Comparison of ENCODE assay signal across 29 cellular contexts in the genomic region with DNA sequence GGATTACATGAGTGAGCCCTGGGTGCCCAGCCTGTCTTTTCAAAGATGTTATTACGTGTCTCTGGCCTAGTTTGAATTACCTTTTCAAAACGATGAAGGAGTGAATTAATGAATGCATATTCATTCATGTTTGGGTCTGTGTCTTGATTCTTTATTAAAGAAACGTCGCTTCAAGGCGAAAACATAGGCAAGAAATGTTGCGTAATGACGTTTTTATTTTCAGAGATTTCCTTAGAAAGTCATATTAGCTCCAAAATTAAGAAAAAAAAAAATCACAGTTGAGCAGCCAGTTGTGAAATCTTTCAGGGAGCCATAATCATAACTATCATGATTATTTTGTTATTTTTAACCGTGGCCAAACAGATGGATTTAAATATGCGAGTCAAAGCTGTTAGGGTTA.
"Had no signal": no experiment of that assay in that cellular context is flagged by ENCODE, and none has a peak within 500 bp of the region (broad histone marks: within the 10 kb centered on the region; RNA-seq: fewer than 3 reads in every experiment).

No MANE protein-coding gene starts in this region.

- H3K27me3 ChIP-seq: esophagus squamous epithelium, hepatocyte, neutrophil, stomach, thyroid gland had no signal

- H3K9me3 ChIP-seq: esophagus squamous epithelium, lower lobe of right lung, neutrophil, stomach, thyroid gland had no signal

- H2AFZ ChIP-seq: hepatocyte had no signal

- H3K4me3 ChIP-seq: esophagus squamous epithelium, hepatocyte, lower lobe of right lung, stomach, thyroid gland had no signal

- DNase-seq: activated CD4-positive, alpha-beta T cell treated with anti-CD3 and anti-CD28 coated beads for 36 hours; activated CD4-positive, CD25-positive, alpha-beta regulatory T cell; activated CD8-positive, alpha-beta memory T cell treated with anti-CD3 and anti-CD28 coated beads, Interleukin-2, amount 10 ng/mL, durations not matched to agents 7 days and 5 days; activated CD8-positive, alpha-beta T cell treated with anti-CD3 and anti-CD28 coated beads, Interleukin-2, amount 10 ng/mL, durations not matched to agents 7 days and 5 days; activated naive CD8-positive, alpha-beta T cell treated with anti-CD3 and anti-CD28 coated beads, Interleukin-2, amount 50 U/mL, for 24 hours; activated T-cell treated with anti-CD3 and anti-CD28 coated beads, Interleukin-2, amount 50 U/mL, for 48 hours; amygdala; dermis blood vessel endothelial cell; effector CD4-positive, alpha-beta T cell; esophagus squamous epithelium; foreskin melanocyte; lower lobe of right lung; mesendoderm; small intestine; stimulated activated CD4-positive, alpha-beta T cell treated with anti-CD3 and anti-CD28 coated beads, Interleukin-1b, Interleukin-23, amount 100 ng/mL, for 48 hours; stimulated activated CD4-positive, alpha-beta T cell treated with anti-CD3 and anti-CD28 coated beads, Interleukin-4, amount 100 ng/mL, for 4 hours; stimulated activated CD8-positive, alpha-beta memory T cell treated with anti-CD3 and anti-CD28 coated beads, Interleukin-4, amount 100 ng/mL, for 48 hours; stomach; T-helper 1 cell; thyroid gland had no signal

- FAIRE-seq: bronchial epithelial cell, keratinocyte, small intestine had no signal

- H3K36me3 ChIP-seq: esophagus squamous epithelium, lower lobe of right lung, neutrophil, stomach, thyroid gland had no signal

- H3K4me2 ChIP-seq: hepatocyte had no signal

- H3K27ac ChIP-seq: epithelial cell of prostate, hepatocyte, lower lobe of right lung, neutrophil, stomach had no signal

- ATAC-seq: activated CD4-positive, alpha-beta T cell treated with anti-CD3 and anti-CD28 coated beads for 36 hours; activated CD8-positive, alpha-beta memory T cell treated with anti-CD3 and anti-CD28 coated beads, Interleukin-2, amount 10 ng/mL, durations not matched to agents 7 days and 5 days; activated CD8-positive, alpha-beta T cell treated with anti-CD3 and anti-CD28 coated beads, Interleukin-2, amount 10 ng/mL, durations not matched to agents 7 days and 5 days; activated naive CD8-positive, alpha-beta T cell treated with anti-CD3 and anti-CD28 coated beads, Interleukin-2, amount 50 U/mL, for 24 hours; left lobe of liver; lower lobe of right lung; natural killer cell treated with Interleukin-12 subunit alpha and Interleukin-12 subunit beta and Interleukin-15 and Interleukin-18, amount 100 ng/mL, for 72 hours; sciatic nerve; stimulated activated memory B cell treated with anti-CD40 and anti-IgM and Interleukin-4, amounts not matched to agents 10 μg/mL and 1 μg/mL and 100 μg/mL, for 72 hours had no signal
